1 cellular context compared by ENCODE assay signal in genomic region chr15:78675617-78676360, GRCh38.
TF ChIP-seq lines count a peak whose summit lies in the region.

No MANE protein-coding gene starts in this region.

TF ChIP-seq in H1, 55 proteins besides CTCF, POLR2A, EP300 and RAD21:
- TF ChIP-seq JUN (IDR thresholded peaks at IDR 0.05; ENCODE audit: low read depth, low read length): no peak
- TF ChIP-seq SP1 (IDR thresholded peaks at IDR 0.05; ENCODE audit: low read depth, low read length): no peak
- no peak for TF ChIP-seq BCL11A (IDR thresholded peaks at IDR 0.05; ENCODE audit: low read depth in 2 of 2, low read length in 2 of 2)
